In genomic region chr2:46849741-46850474, GRCh38 we compare ENCODE assay signal across 8 cellular contexts.
A peak's percentile ranks its signal among the peaks of the same experiment; 100 is the strongest.
DNase-seq lines count a peak whose midpoint lies in the region; ATAC-seq and TF ChIP-seq lines count a peak whose summit lies in the region.

No MANE protein-coding gene starts in this region.

- no peaks in the 10 kb centered on the region for H3K27me3 ChIP-seq in heart right ventricle

- H3K4me3 ChIP-seq in heart right ventricle (no peak overlapping the region), retinal pigment epithelial cell (ENCODE audit: low read length) (no peak overlapping the region)

- no peaks in the 10 kb centered on the region for H3K36me3 ChIP-seq in heart right ventricle

- 20 to 29% methylated on average over 11 of the region's 11 CpGs for WGBS in heart right ventricle, 2 donors

- no peak for TF ChIP-seq CTCF in heart right ventricle (IDR thresholded peaks at IDR 0.05)
- no peak for TF ChIP-seq CTCF in retinal pigment epithelial cell (conservative IDR thresholded peaks at IDR 0.05; ENCODE audit: low read depth, low read length)

- ATAC-seq in heart right ventricle (peak in 7 of 8 donors; percentile 5 to 49 (median 34)), GM21447 (IDR thresholded peaks at IDR 0.05; ENCODE audit: unreplicated experiment) (no peak), GM19463 (IDR thresholded peaks at IDR 0.05; ENCODE audit: unreplicated experiment) (no peak)

- H3K27ac ChIP-seq in heart right ventricle = peak overlapping the region; percentile 31 to 96 (median 92)

- peaks cover 0 to 7% (median 0%) of the 10 kb centered on the region in 11 donors for H3K9me3 ChIP-seq in heart right ventricle

- DNase-seq in DMS79 treated with DMSO at 0.1 percent for 48 hours (lab: John Stamatoyannopoulos, UW) (peak; percentile 77), amniotic epithelial cell (ENCODE audit: low read depth) (peak; percentile 89), heart right ventricle (peak; percentile 69), retinal pigment epithelial cell (ENCODE audit: low read depth) (peak; percentile 75), NCI-H1436 treated with DMSO at 0.1 percent for 48 hours (lab: John Stamatoyannopoulos, UW) (no peak)
- no peak for DNase-seq in stimulated activated CD4-positive, alpha-beta T cell treated with anti-CD3 and anti-CD28 coated beads, Interleukin-2, amount 100 ng/mL, for 24 hours

- peaks cover 51 to 84% (median 78%) of the 10 kb centered on the region in 9 donors for H3K4me1 ChIP-seq in heart right ventricle

- intact Hi-C loops in heart right ventricle (cut with DNase I) = loop anchor here in 3 of 10 donors (2.0 to 10.0 kb wide), 3 partner anchors 25 to 145 kb away; no protein-coding TSS in a partner anchor

Comparison
In these comparisons a context has a peak if more than half of its experiments do, and no peak if none do; other contexts are left out.
1. DNase-seq: peak in DMS79 treated with DMSO at 0.1 percent for 48 hours (single experiment), amniotic epithelial cell (single experiment), heart right ventricle (2 of 2) and retinal pigment epithelial cell (single experiment); none in NCI-H1436 treated with DMSO at 0.1 percent for 48 hours (single experiment) and stimulated activated CD4-positive, alpha-beta T cell treated with anti-CD3 and anti-CD28 coated beads, Interleukin-2, amount 100 ng/mL, for 24 hours (0 of 2).
2. ATAC-seq: peak in heart right ventricle (7 of 8); none in GM21447 (single experiment) and GM19463 (single experiment).